Comparison of ENCODE assay signal across 32 cellular contexts in the genomic region with DNA sequence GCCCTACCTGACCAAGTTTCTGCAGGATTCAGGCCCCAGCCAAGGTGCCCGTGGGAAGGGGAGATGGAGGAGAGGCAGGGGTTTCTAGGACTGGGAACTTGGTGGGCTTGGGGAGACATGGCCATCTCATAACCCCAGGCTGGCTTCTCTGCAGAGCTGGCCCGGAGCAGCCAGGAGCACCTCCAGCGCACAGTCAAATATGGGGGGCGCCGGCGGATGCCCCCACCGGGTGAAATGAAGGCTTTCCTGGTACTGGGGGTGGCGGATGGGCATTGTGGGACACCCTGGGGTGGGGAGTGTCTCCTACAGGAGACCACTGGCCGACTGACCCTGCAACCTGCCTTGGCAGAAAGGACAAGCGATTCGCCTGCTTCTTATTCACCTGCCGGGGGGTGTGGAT. TPM values are rescaled to one million over a fixed set of nuclear protein-coding genes. Genes with fewer than 3 reads are reported as not detected.
"Had no signal": no experiment of that assay in that cellular context is flagged by ENCODE, and none has a peak within 500 bp of the region (broad histone marks: within the 10 kb centered on the region; RNA-seq: fewer than 3 reads in every experiment).

No MANE protein-coding gene starts in this region.

- H3K4me1 ChIP-seq: ascending aorta, breast epithelium, esophagus muscularis mucosa, foreskin keratinocyte had no signal

- H3K4me3 Mint-ChIP-seq: activated CD4-positive, alpha-beta memory T cell treated with anti-CD3 and anti-CD28 coated beads, Interleukin-2, amount 10 ng/mL, durations not matched to agents 7 days and 5 days; activated CD4-positive, alpha-beta T cell treated with anti-CD3 and anti-CD28 coated beads, Interleukin-2, amount 10 ng/mL, durations not matched to agents 7 days and 5 days; activated naive CD4-positive, alpha-beta T cell treated with anti-CD3 and anti-CD28 coated beads, Interleukin-2, amount 10 ng/mL, durations not matched to agents 7 days and 5 days; activated naive CD8-positive, alpha-beta T cell treated with anti-CD3 and anti-CD28 coated beads, Interleukin-2, amount 10 ng/mL, durations not matched to agents 7 days and 5 days; activated T-cell treated with anti-CD3 and anti-CD28 coated beads, Interleukin-2, amount 50 U/mL, for 24 hours; activated T-cell treated with anti-CD3 and anti-CD28 coated beads, Interleukin-2, amount 50 U/mL, for 72 hours; brain; dendritic cell treated with granulocyte-macrophage colony-stimulating factor and Interleukin-4, amounts not matched to agents 40 ng/mL and 50 ng/mL, for 4 days; effector memory CD8-positive, alpha-beta T cell; WTC11 had no signal

- H3K36me3 ChIP-seq: cardiac muscle cell had no signal

- ATAC-seq: activated naive CD4-positive, alpha-beta T cell treated with anti-CD3 and anti-CD28 coated beads, Interleukin-2, amount 50 U/mL, for 72 hours; activated T-cell treated with anti-CD3 and anti-CD28 coated beads, Interleukin-2, amount 50 U/mL, for 72 hours; effector memory CD8-positive, alpha-beta T cell; foreskin keratinocyte; gastrocnemius medialis; heart left ventricle; WTC11 had no signal

- H3K4me1 Mint-ChIP-seq: activated CD4-positive, alpha-beta memory T cell treated with anti-CD3 and anti-CD28 coated beads, Interleukin-2, amount 10 ng/mL, durations not matched to agents 7 days and 5 days; activated CD4-positive, alpha-beta T cell treated with anti-CD3 and anti-CD28 coated beads, Interleukin-2, amount 10 ng/mL, durations not matched to agents 7 days and 5 days; activated naive CD4-positive, alpha-beta T cell treated with anti-CD3 and anti-CD28 coated beads, Interleukin-2, amount 10 ng/mL, durations not matched to agents 7 days and 5 days; brain; WTC11 had no signal

- H3K4me3 ChIP-seq: ascending aorta, breast epithelium, cardiac muscle cell, coronary artery, dorsolateral prefrontal cortex, esophagus muscularis mucosa, gastrocnemius medialis, heart left ventricle had no signal

- H3K9me3 ChIP-seq: ascending aorta, breast epithelium, esophagus muscularis mucosa, gastrocnemius medialis, heart left ventricle had no signal

- H3K27me3 Mint-ChIP-seq: activated CD4-positive, alpha-beta memory T cell treated with anti-CD3 and anti-CD28 coated beads, Interleukin-2, amount 10 ng/mL, durations not matched to agents 7 days and 5 days; activated CD4-positive, alpha-beta T cell treated with anti-CD3 and anti-CD28 coated beads, Interleukin-2, amount 10 ng/mL, durations not matched to agents 7 days and 5 days; activated naive CD4-positive, alpha-beta T cell treated with anti-CD3 and anti-CD28 coated beads, Interleukin-2, amount 10 ng/mL, durations not matched to agents 7 days and 5 days; activated naive CD8-positive, alpha-beta T cell treated with anti-CD3 and anti-CD28 coated beads, Interleukin-2, amount 10 ng/mL, durations not matched to agents 7 days and 5 days; activated T-cell treated with anti-CD3 and anti-CD28 coated beads, Interleukin-2, amount 50 U/mL, for 24 hours; dendritic cell treated with granulocyte-macrophage colony-stimulating factor and Interleukin-4, amounts not matched to agents 40 ng/mL and 50 ng/mL, for 4 days; effector memory CD8-positive, alpha-beta T cell had no signal

- H3K9me3 Mint-ChIP-seq: activated CD4-positive, alpha-beta memory T cell treated with anti-CD3 and anti-CD28 coated beads, Interleukin-2, amount 10 ng/mL, durations not matched to agents 7 days and 5 days; activated CD4-positive, alpha-beta T cell treated with anti-CD3 and anti-CD28 coated beads, Interleukin-2, amount 10 ng/mL, durations not matched to agents 7 days and 5 days; activated naive CD4-positive, alpha-beta T cell treated with anti-CD3 and anti-CD28 coated beads, Interleukin-2, amount 10 ng/mL, durations not matched to agents 7 days and 5 days; activated naive CD4-positive, alpha-beta T cell treated with anti-CD3 and anti-CD28 coated beads, Interleukin-2, amount 50 U/mL, for 72 hours; activated naive CD8-positive, alpha-beta T cell treated with anti-CD3 and anti-CD28 coated beads, Interleukin-2, amount 10 ng/mL, durations not matched to agents 7 days and 5 days; activated T-cell treated with anti-CD3 and anti-CD28 coated beads, Interleukin-2, amount 50 U/mL, for 24 hours; activated T-cell treated with anti-CD3 and anti-CD28 coated beads, Interleukin-2, amount 50 U/mL, for 72 hours; brain; dendritic cell treated with granulocyte-macrophage colony-stimulating factor and Interleukin-4, amounts not matched to agents 40 ng/mL and 50 ng/mL, for 4 days; effector memory CD8-positive, alpha-beta T cell; WTC11 had no signal

- H3K36me3 Mint-ChIP-seq: activated naive CD4-positive, alpha-beta T cell treated with anti-CD3 and anti-CD28 coated beads, Interleukin-2, amount 10 ng/mL, durations not matched to agents 7 days and 5 days; activated naive CD4-positive, alpha-beta T cell treated with anti-CD3 and anti-CD28 coated beads, Interleukin-2, amount 50 U/mL, for 72 hours; activated naive CD8-positive, alpha-beta T cell treated with anti-CD3 and anti-CD28 coated beads, Interleukin-2, amount 10 ng/mL, durations not matched to agents 7 days and 5 days; brain; WTC11 had no signal

- DNase-seq: activated CD4-positive, alpha-beta memory T cell treated with anti-CD3 and anti-CD28 coated beads, Interleukin-2, amount 10 ng/mL, durations not matched to agents 7 days and 5 days; activated CD4-positive, alpha-beta T cell treated with anti-CD3 and anti-CD28 coated beads for 1 hour; activated CD4-positive, alpha-beta T cell treated with anti-CD3 and anti-CD28 coated beads for 4 hours; activated CD4-positive, alpha-beta T cell treated with anti-CD3 and anti-CD28 coated beads, Interleukin-2, amount 10 ng/mL, durations not matched to agents 7 days and 5 days; activated CD4-positive, alpha-beta T cell treated with anti-CD3 and anti-CD28 coated beads, Interleukin-2, amount 50 U/mL, for 4 hours; activated CD8-positive, alpha-beta memory T cell treated with anti-CD3 and anti-CD28 coated beads, Interleukin-2, amount 50 U/mL, for 48 hours; activated gamma-delta T cell; activated naive CD4-positive, alpha-beta T cell; activated naive CD4-positive, alpha-beta T cell treated with anti-CD3 and anti-CD28 coated beads, Interleukin-2, amount 10 ng/mL, durations not matched to agents 7 days and 5 days; activated naive CD8-positive, alpha-beta T cell treated with anti-CD3 and anti-CD28 coated beads, Interleukin-2, amount 10 ng/mL, durations not matched to agents 7 days and 5 days; activated T-cell treated with anti-CD3 and anti-CD28 coated beads for 4 hours; activated T-cell treated with anti-CD3 and anti-CD28 coated beads, Interleukin-2, amount 50 U/mL, for 24 hours; activated T-cell treated with anti-CD3 and anti-CD28 coated beads, Interleukin-2, amount 50 U/mL, for 72 hours; central memory CD4-positive, alpha-beta T cell; dorsolateral prefrontal cortex; effector memory CD8-positive, alpha-beta T cell; erythroblast; foreskin keratinocyte; gastrocnemius medialis; glutamatergic neuron; heart left ventricle; T-helper 2 cell had no signal

- H3K27me3 ChIP-seq: ascending aorta, breast epithelium, cardiac muscle cell, dorsolateral prefrontal cortex, esophagus muscularis mucosa, gastrocnemius medialis, heart left ventricle had no signal

- H3K27ac ChIP-seq: ascending aorta, breast epithelium, cardiac muscle cell, coronary artery, dorsolateral prefrontal cortex, esophagus muscularis mucosa, foreskin keratinocyte, gastrocnemius medialis, heart left ventricle, VCaP had no signal

- H3K27ac Mint-ChIP-seq: activated CD4-positive, alpha-beta memory T cell treated with anti-CD3 and anti-CD28 coated beads, Interleukin-2, amount 10 ng/mL, durations not matched to agents 7 days and 5 days; activated CD4-positive, alpha-beta T cell treated with anti-CD3 and anti-CD28 coated beads, Interleukin-2, amount 10 ng/mL, durations not matched to agents 7 days and 5 days; activated naive CD4-positive, alpha-beta T cell treated with anti-CD3 and anti-CD28 coated beads, Interleukin-2, amount 10 ng/mL, durations not matched to agents 7 days and 5 days; activated naive CD4-positive, alpha-beta T cell treated with anti-CD3 and anti-CD28 coated beads, Interleukin-2, amount 50 U/mL, for 72 hours; activated naive CD8-positive, alpha-beta T cell treated with anti-CD3 and anti-CD28 coated beads, Interleukin-2, amount 10 ng/mL, durations not matched to agents 7 days and 5 days; activated T-cell treated with anti-CD3 and anti-CD28 coated beads, Interleukin-2, amount 50 U/mL, for 72 hours; dendritic cell treated with granulocyte-macrophage colony-stimulating factor and Interleukin-4, amounts not matched to agents 40 ng/mL and 50 ng/mL, for 4 days; WTC11 had no signal

RNA-seq across cellular contexts. Expression of gene SMIM5, which starts 9.2 kb away (rescaled TPM):
- total RNA-seq: activated CD4-positive, alpha-beta memory T cell treated with anti-CD3 and anti-CD28 coated beads, Interleukin-2, amount 10 ng/mL, durations not matched to agents 7 days and 5 days; ascending aorta; foreskin keratinocyte; WTC11 had no signal
